In the genomic region with DNA sequence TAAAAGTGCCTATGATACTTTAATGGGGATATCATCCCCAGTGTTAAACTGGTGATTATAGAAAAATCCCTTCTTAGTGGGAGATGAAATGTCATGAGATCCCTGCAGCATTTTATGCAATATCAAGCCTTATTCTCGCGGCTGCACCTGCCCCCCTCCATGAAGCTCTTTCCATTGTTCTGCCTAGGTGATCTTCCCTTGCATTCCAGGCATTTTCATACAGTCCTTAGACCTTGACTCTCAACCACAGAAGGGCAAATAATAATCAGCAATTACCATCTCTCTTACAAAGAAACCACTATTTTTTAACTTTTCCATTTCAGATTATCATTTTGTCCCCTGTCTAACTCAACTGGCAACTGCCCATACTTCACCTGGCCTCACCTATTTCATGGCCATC, we compare ENCODE assay signal across 1 cellular context.
TF ChIP-seq lines count a peak whose summit lies in the region.

No MANE protein-coding gene starts in this region.

TF ChIP-seq in HepG2, 621 proteins besides CTCF, POLR2A, EP300 and RAD21 (continued from another document):
- TF ChIP-seq, protein P1, sequence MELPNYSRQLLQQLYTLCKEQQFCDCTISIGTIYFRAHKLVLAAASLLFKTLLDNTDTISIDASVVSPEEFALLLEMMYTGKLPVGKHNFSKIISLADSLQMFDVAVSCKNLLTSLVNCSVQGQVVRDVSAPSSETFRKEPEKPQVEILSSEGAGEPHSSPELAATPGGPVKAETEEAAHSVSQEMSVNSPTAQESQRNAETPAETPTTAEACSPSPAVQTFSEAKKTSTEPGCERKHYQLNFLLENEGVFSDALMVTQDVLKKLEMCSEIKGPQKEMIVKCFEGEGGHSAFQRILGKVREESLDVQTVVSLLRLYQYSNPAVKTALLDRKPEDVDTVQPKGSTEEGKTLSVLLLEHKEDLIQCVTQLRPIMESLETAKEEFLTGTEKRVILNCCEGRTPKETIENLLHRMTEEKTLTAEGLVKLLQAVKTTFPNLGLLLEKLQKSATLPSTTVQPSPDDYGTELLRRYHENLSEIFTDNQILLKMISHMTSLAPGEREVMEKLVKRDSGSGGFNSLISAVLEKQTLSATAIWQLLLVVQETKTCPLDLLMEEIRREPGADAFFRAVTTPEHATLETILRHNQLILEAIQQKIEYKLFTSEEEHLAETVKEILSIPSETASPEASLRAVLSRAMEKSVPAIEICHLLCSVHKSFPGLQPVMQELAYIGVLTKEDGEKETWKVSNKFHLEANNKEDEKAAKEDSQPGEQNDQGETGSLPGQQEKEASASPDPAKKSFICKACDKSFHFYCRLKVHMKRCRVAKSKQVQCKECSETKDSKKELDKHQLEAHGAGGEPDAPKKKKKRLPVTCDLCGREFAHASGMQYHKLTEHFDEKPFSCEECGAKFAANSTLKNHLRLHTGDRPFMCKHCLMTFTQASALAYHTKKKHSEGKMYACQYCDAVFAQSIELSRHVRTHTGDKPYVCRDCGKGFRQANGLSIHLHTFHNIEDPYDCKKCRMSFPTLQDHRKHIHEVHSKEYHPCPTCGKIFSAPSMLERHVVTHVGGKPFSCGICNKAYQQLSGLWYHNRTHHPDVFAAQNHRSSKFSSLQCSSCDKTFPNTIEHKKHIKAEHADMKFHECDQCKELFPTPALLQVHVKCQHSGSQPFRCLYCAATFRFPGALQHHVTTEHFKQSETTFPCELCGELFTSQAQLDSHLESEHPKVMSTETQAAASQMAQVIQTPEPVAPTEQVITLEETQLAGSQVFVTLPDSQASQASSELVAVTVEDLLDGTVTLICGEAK (IDR thresholded peaks at IDR 0.05): no peak
- TF ChIP-seq, protein P1 (CRISPR knock-in tag; IDR thresholded peaks at IDR 0.05): no peak
- no peak for TF ChIP-seq ZNF7 (CRISPR knock-in tag; IDR thresholded peaks at IDR 0.05)
- no peak for TF ChIP-seq ZNF749 (CRISPR knock-in tag; IDR thresholded peaks at IDR 0.05; ENCODE audit: borderline replicate concordance)
- TF ChIP-seq, protein P2, sequence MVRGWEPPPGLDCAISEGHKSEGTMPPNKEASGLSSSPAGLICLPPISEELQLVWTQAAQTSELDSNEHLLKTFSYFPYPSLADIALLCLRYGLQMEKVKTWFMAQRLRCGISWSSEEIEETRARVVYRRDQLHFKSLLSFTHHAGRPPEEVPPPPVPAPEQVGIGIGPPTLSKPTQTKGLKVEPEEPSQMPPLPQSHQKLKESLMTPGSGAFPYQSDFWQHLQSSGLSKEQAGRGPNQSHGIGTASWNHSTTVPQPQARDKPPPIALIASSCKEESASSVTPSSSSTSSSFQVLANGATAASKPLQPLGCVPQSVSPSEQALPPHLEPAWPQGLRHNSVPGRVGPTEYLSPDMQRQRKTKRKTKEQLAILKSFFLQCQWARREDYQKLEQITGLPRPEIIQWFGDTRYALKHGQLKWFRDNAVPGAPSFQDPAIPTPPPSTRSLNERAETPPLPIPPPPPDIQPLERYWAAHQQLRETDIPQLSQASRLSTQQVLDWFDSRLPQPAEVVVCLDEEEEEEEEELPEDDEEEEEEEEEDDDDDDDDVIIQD (CRISPR knock-in tag; IDR thresholded peaks at IDR 0.05; ENCODE audit: low read depth): no peak
- TF ChIP-seq, protein P3, sequence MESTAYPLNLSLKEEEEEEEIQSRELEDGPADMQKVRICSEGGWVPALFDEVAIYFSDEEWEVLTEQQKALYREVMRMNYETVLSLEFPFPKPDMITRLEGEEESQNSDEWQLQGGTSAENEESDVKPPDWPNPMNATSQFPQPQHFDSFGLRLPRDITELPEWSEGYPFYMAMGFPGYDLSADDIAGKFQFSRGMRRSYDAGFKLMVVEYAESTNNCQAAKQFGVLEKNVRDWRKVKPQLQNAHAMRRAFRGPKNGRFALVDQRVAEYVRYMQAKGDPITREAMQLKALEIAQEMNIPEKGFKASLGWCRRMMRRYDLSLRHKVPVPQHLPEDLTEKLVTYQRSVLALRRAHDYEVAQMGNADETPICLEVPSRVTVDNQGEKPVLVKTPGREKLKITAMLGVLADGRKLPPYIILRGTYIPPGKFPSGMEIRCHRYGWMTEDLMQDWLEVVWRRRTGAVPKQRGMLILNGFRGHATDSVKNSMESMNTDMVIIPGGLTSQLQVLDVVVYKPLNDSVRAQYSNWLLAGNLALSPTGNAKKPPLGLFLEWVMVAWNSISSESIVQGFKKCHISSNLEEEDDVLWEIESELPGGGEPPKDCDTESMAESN (CRISPR knock-in tag; conservative IDR thresholded peaks at IDR 0.05): no peak
- TF ChIP-seq, protein P4, sequence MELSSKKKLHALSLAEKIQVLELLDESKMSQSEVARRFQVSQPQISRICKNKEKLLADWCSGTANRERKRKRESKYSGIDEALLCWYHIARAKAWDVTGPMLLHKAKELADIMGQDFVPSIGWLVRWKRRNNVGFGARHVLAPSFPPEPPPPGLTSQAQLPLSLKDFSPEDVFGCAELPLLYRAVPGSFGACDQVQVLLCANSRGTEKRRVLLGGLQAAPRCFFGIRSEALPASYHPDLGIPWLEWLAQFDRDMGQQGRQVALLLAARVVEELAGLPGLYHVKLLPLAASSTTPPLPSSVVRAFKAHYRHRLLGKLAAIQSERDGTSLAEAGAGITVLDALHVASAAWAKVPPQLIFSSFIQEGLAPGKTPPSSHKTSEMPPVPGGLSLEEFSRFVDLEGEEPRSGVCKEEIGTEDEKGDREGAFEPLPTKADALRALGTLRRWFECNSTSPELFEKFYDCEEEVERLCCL (CRISPR knock-in tag; IDR thresholded peaks at IDR 0.05; ENCODE audit: borderline replicate concordance): no peak
- TF ChIP-seq CEBPG (CRISPR knock-in tag; IDR thresholded peaks at IDR 0.05): no peak
- TF ChIP-seq ARNT2 (CRISPR knock-in tag; IDR thresholded peaks at IDR 0.05; ENCODE audit: low read depth): no peak
- TF ChIP-seq ZNF30 (CRISPR knock-in tag; IDR thresholded peaks at IDR 0.05): no peak
- no peak for TF ChIP-seq ZNF619 (CRISPR knock-in tag; IDR thresholded peaks at IDR 0.05)
- TF ChIP-seq ZMAT3 (CRISPR knock-in tag; conservative IDR thresholded peaks at IDR 0.05): no peak
- no peak for TF ChIP-seq HES4 (CRISPR knock-in tag; IDR thresholded peaks at IDR 0.05; ENCODE audit: borderline replicate concordance)
TF ChIP-seq in HepG2: peak in this region for 0.
